Comparison of ENCODE assay signal across 1 cellular context in the genomic region with DNA sequence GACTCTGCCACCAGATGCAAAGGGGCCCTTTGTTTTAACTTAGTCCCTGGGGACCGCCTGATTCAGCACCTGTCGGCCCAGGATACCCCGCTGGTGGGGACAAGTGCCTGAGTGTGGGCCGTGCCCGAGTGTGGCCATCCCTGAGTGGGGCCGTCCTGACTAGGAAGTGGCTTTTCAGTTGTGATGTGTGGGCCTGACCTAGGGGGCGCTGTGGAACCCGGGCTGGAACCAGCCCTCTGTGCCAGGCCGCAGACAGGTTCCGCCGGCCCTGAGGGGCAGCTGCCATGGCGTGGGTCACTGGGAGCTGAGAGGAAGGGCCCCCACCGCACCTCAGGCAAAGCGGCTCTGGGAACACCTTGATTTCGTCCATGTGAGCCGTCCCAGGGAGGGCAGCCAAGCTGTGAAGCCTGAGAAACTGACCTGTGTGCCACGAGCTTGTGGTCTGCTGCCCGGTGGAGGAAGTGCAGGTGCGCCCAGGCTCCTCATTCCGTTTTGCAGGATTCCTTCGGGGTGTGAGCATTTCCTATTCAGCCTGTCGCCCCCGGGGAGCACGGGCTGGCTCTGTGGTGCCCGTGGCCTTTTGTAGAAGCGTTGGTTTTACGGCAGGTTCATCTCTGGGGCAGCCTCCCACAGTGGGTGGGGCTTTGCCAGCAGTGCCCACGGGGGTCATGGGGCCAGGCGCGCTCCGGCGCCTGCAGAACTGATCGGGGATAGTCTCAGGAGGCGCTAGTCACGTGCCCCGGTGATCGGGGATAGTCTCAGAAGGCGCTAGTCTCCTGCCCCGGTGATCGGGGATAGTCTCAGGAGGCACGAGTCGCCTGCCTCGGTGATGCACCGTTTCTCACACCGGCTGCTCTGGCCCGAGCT.
TF ChIP-seq lines count a peak whose summit lies in the region.

No MANE protein-coding gene starts in this region.

TF ChIP-seq in IMR-90, 13 proteins besides CTCF, POLR2A, EP300 and RAD21:
- TF ChIP-seq NFE2L2 (IDR thresholded peaks at IDR 0.05; ENCODE audit: low read depth, low read length) (no peak), CEBPB (IDR thresholded peaks at IDR 0.05; ENCODE audit: low read depth, low read length) (no peak), FOS (IDR thresholded peaks at IDR 0.05; ENCODE audit: low read depth, low read length) (no peak), BHLHE40 (IDR thresholded peaks at IDR 0.05; ENCODE audit: low read depth, low read length) (peak; percentile 89), RCOR1 (IDR thresholded peaks at IDR 0.05; ENCODE audit: insufficient replicate concordance, low read length) (no peak), ELK1 (IDR thresholded peaks at IDR 0.05; ENCODE audit: borderline replicate concordance, low read depth, low read length) (no peak), CHD1 (IDR thresholded peaks at IDR 0.05; ENCODE audit: low read depth, low read length) (no peak), SMC3 (IDR thresholded peaks at IDR 0.05; ENCODE audit: low read depth, low read length) (no peak), MAFK (IDR thresholded peaks at IDR 0.05; ENCODE audit: low read depth, low read length) (no peak), MXI1 (IDR thresholded peaks at IDR 0.05; ENCODE audit: borderline replicate concordance, low read depth, low read length) (peak; percentile 33; the same call in 1 of the 2 replicates), MAZ (IDR thresholded peaks at IDR 0.05; ENCODE audit: borderline replicate concordance, low read depth, low read length) (no peak), RFX5 (IDR thresholded peaks at IDR 0.05; ENCODE audit: low read depth, low read length) (no peak)
- TF ChIP-seq, protein P1, sequence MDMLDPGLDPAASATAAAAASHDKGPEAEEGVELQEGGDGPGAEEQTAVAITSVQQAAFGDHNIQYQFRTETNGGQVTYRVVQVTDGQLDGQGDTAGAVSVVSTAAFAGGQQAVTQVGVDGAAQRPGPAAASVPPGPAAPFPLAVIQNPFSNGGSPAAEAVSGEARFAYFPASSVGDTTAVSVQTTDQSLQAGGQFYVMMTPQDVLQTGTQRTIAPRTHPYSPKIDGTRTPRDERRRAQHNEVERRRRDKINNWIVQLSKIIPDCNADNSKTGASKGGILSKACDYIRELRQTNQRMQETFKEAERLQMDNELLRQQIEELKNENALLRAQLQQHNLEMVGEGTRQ (IDR thresholded peaks at IDR 0.05; ENCODE audit: low read depth, low read length), result peak; percentile 80
